In genomic region chr21:45445369-45445768, GRCh38 we compare ENCODE assay signal across 22 cellular contexts. TPM values are rescaled to one million over a fixed set of nuclear protein-coding genes. Genes with fewer than 3 reads are reported as not detected.
DNase-seq lines count a peak whose midpoint lies in the region; ATAC-seq and TF ChIP-seq lines count a peak whose summit lies in the region.
"Had no signal": no experiment of that assay in that cellular context is flagged by ENCODE, and none has a peak within 500 bp of the region (broad histone marks: within the 10 kb centered on the region; RNA-seq: fewer than 3 reads in every experiment).

No MANE protein-coding gene starts in this region.

- DNase-seq in Panc1 (ENCODE audit: low read depth, low spot score), result no peak
- peak; percentile 45 for DNase-seq in amniotic epithelial cell (ENCODE audit: low read depth)
- peak; percentile 20 for DNase-seq in iris pigment epithelial cell (ENCODE audit: low read depth)
- no peak for DNase-seq in NCI-H345 (lab: John Stamatoyannopoulos, UW)
- DNase-seq in amniotic stem cell (lab: John Stamatoyannopoulos, UW), result no peak
- no peak for DNase-seq in effector CD8-positive, alpha-beta T cell (lab: John Stamatoyannopoulos, UW)
- DNase-seq: ACHN; BE2C; C1 segment of cervical spinal cord; CD4-positive, CD25-positive, alpha-beta regulatory T cell; CD8-positive, alpha-beta memory T cell; COR-L47; DMS 273 treated with DMSO at 0.1 percent for 48 hours; DMS53; DND-41; EL; GOT3; H7; HFFc6 had no signal

- no peak for TF ChIP-seq CTCF in Panc1 (IDR thresholded peaks at IDR 0.05)

- no peaks in the 10 kb centered on the region for H3K9me3 ChIP-seq in Panc1 (ENCODE audit: control insufficient read depth, insufficient read depth, low read depth, low read length)

- BruUV-seq in Panc1 (replicated peaks; lab: Mats Ljungman, UMichigan), result no TSS peak

- ATAC-seq in Panc1, result no peak
- ATAC-seq: GM12878, HCT116 had no signal

- in situ Hi-C loops in Panc1 (cut with HindIII; ENCODE audit: low pct_unique_long_range_greater_than_20kb, low sequenced_read_pairs), result no loop called here

- POLR2A ChIA-PET in Panc1 (lab: Charles Lee), result no interaction called here

- intact Hi-C loops in Panc1 (cut with micrococcal nuclease; ENCODE audit: unreplicated experiment), result no loop called here

- CTCF ChIA-PET in Panc1 (lab: Charles Lee), result no interaction called here

- peak overlapping the region; percentile 75 for H3K27ac ChIP-seq in Panc1 (ENCODE audit: low read length)
- H3K27ac ChIP-seq: HL-60 had no signal

- H3K36me3 ChIP-seq in Panc1 (ENCODE audit: control insufficient read depth, insufficient read depth, low read length), result no peaks in the 10 kb centered on the region; the same call in 1 of the 2 replicates
- H3K36me3 ChIP-seq: BE2C had no signal

- peaks cover 58% of the 10 kb centered on the region for H3K4me1 ChIP-seq in Panc1 (ENCODE audit: control insufficient read depth, insufficient read depth, low read length)
- H3K4me1 ChIP-seq: BE2C had no signal

- H3K4me3 ChIP-seq in Panc1 (ENCODE audit: low read depth in 2 of 2, low read length in 2 of 2), result no peak overlapping the region
- H3K4me3 ChIP-seq: GM12878 had no signal

- H3K27me3 ChIP-seq in Panc1 (ENCODE audit: control insufficient read depth, insufficient read depth, low read length), result no peaks in the 10 kb centered on the region

RNA-seq across cellular contexts. Expression of gene COL18A1, which starts 40.4 kb away (rescaled TPM):
- 676 TPM for total RNA-seq in Panc1 (2021; ENCODE audit: unreplicated experiment)
- polyA plus RNA-seq in Panc1 (2012; ENCODE audit: insufficient read length), result 1,186 TPM

Comparison
In these comparisons a context has a peak if more than half of its experiments do, and no peak if none do; other contexts are left out.
1. DNase-seq: peak in amniotic epithelial cell (single experiment) and iris pigment epithelial cell (single experiment); none in Panc1 (single experiment), NCI-H345 (single experiment), amniotic stem cell (single experiment) and effector CD8-positive, alpha-beta T cell (single experiment).